ENCODE assay signal across 23 cellular contexts in the genomic region with DNA sequence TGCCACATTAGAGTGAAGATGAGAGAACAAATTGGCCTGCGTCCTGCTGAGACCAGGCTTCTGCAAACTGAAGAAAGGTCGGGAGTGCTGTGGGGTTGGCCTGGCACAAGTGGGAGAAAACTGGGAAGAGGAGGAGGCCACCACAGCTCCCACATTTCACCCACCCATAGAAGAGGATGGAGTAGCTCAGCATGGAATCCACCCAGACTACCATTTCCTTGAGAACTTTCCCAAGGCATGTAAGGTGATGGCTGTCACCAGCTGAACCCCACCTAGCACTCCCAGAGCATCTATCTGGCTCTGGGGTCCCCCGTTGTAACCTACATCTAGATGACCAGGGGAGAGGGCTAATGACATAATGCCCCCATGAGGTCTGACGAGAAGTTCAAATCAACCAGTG.
"Had no signal": no experiment of that assay in that cellular context is flagged by ENCODE, and none has a peak within 500 bp of the region (broad histone marks: within the 10 kb centered on the region; RNA-seq: fewer than 3 reads in every experiment).

No MANE protein-coding gene starts in this region.

- H3K4me1 ChIP-seq: colonic mucosa, esophagus muscularis mucosa, esophagus squamous epithelium, gastrocnemius medialis, gastroesophageal sphincter, heart left ventricle, heart right ventricle had no signal

- H3K27me3 Mint-ChIP-seq: dendritic cell treated with granulocyte-macrophage colony-stimulating factor and Interleukin-4, amounts not matched to agents 40 ng/mL and 50 ng/mL, for 4 days; effector memory CD8-positive, alpha-beta T cell had no signal

- H3K27me3 ChIP-seq: colonic mucosa, dorsolateral prefrontal cortex, esophagus muscularis mucosa, esophagus squamous epithelium, foreskin keratinocyte, gastrocnemius medialis, gastroesophageal sphincter, heart left ventricle, heart right ventricle had no signal

- H3K9me3 Mint-ChIP-seq: dendritic cell treated with granulocyte-macrophage colony-stimulating factor and Interleukin-4, amounts not matched to agents 40 ng/mL and 50 ng/mL, for 4 days; endodermal cell had no signal

- H3K27ac Mint-ChIP-seq: dendritic cell treated with granulocyte-macrophage colony-stimulating factor and Interleukin-4, amounts not matched to agents 40 ng/mL and 50 ng/mL, for 4 days; effector memory CD8-positive, alpha-beta T cell; endodermal cell had no signal

- H3K4me3 ChIP-seq: colonic mucosa, dorsolateral prefrontal cortex, esophagus muscularis mucosa, esophagus squamous epithelium, gastrocnemius medialis, gastroesophageal sphincter, heart left ventricle, heart right ventricle had no signal

- H3K4me3 Mint-ChIP-seq: dendritic cell treated with granulocyte-macrophage colony-stimulating factor and Interleukin-4, amounts not matched to agents 40 ng/mL and 50 ng/mL, for 4 days; effector memory CD8-positive, alpha-beta T cell; endodermal cell had no signal

- H3K27ac ChIP-seq: colonic mucosa, dorsolateral prefrontal cortex, epithelial cell of prostate, esophagus muscularis mucosa, esophagus squamous epithelium, foreskin keratinocyte, gastrocnemius medialis, gastroesophageal sphincter, heart left ventricle, heart right ventricle had no signal

- H3K36me3 ChIP-seq: colonic mucosa, esophagus muscularis mucosa, esophagus squamous epithelium, gastrocnemius medialis, gastroesophageal sphincter, heart left ventricle, heart right ventricle had no signal

- H3K9me3 ChIP-seq: colonic mucosa, esophagus muscularis mucosa, esophagus squamous epithelium, gastrocnemius medialis, gastroesophageal sphincter, heart right ventricle had no signal

- DNase-seq: colonic mucosa; cortex of kidney; dermis blood vessel endothelial cell; dorsolateral prefrontal cortex; effector CD4-positive, alpha-beta T cell; effector CD8-positive, alpha-beta T cell; effector memory CD4-positive, alpha-beta T cell; effector memory CD8-positive, alpha-beta T cell; endodermal cell; erythroblast; esophagus squamous epithelium; foreskin fibroblast; foreskin keratinocyte; foreskin melanocyte; gastrocnemius medialis; glutamatergic neuron; head of caudate nucleus; heart left ventricle; heart right ventricle had no signal

- H3K4me1 Mint-ChIP-seq: endodermal cell had no signal
